ENCODE assay signal across 8 cellular contexts in genomic region chr11:102268083-102268984, GRCh38. TPM values are rescaled to one million over a fixed set of nuclear protein-coding genes. Genes with fewer than 3 reads are reported as not detected.
DNase-seq lines count a peak whose midpoint lies in the region; ATAC-seq, FAIRE-seq and TF ChIP-seq lines count a peak whose summit lies in the region.

No MANE protein-coding gene starts in this region.

- peak overlapping the region; percentile 45 for H3K27ac ChIP-seq in left ventricle myocardium inferior (replicated peaks)
- peak overlapping the region in 3 of 4 donors; percentile 17 to 54 (median 50) for H3K27ac ChIP-seq in sigmoid colon

- H3K4me3 ChIP-seq in left ventricle myocardium inferior, result peak overlapping the region; percentile 61
- peak overlapping the region; percentile 29 to 43 (median 40) for H3K4me3 ChIP-seq in sigmoid colon

- no peak for FAIRE-seq in D721Med (lab: Jason Lieb, UNC)

- intact Hi-C loops in left ventricle myocardium inferior (cut with micrococcal nuclease) (no loop called here), sigmoid colon (cut with DNase I) (loop anchor here (5.0 kb wide), 2 partner anchors 46 to 221 kb away; partner anchors contain the start of gene CFAP300)

- TF ChIP-seq CTCF in left ventricle myocardium inferior (IDR thresholded peaks at IDR 0.05; ENCODE audit: borderline replicate concordance), result peak; percentile 69
- peak in 1 of 4 experiments; percentile 33 for TF ChIP-seq CTCF in sigmoid colon (IDR thresholded peaks at IDR 0.05)
- no peak for TF ChIP-seq CTCF in D721Med (IDR thresholded peaks at IDR 0.05; ENCODE audit: insufficient read depth, missing control alignments)

- TF ChIP-seq POLR2A in sigmoid colon (IDR thresholded peaks at IDR 0.05), result no peak

- H3K4me1 Mint-ChIP-seq in activated naive CD4-positive, alpha-beta T cell treated with anti-CD3 and anti-CD28 coated beads, Interleukin-2, amount 50 U/mL, for 24 hours, result peaks cover 30% of the 10 kb centered on the region

- H3K36me3 ChIP-seq in left ventricle myocardium inferior (no peaks in the 10 kb centered on the region), sigmoid colon (no peaks in the 10 kb centered on the region)

- peak; percentile 97 for ATAC-seq in GM21619 (IDR thresholded peaks at IDR 0.05; ENCODE audit: unreplicated experiment)

- no peaks in the 10 kb centered on the region for H3K27me3 Mint-ChIP-seq in activated naive CD4-positive, alpha-beta T cell treated with anti-CD3 and anti-CD28 coated beads, Interleukin-2, amount 50 U/mL, for 24 hours

- H3K4me1 ChIP-seq in left ventricle myocardium inferior (peaks cover 13% of the 10 kb centered on the region), sigmoid colon (peaks cover 0 to 16% (median 9%) of the 10 kb centered on the region in 4 donors)

- no peak overlapping the region for H3K27ac Mint-ChIP-seq in activated naive CD4-positive, alpha-beta T cell treated with anti-CD3 and anti-CD28 coated beads, Interleukin-2, amount 50 U/mL, for 24 hours

- peak; percentile 87 for DNase-seq in DMS153 treated with DMSO at 0.1 percent for 48 hours (lab: John Stamatoyannopoulos, UW; ENCODE audit: unreplicated experiment)
- peak; percentile 54 for DNase-seq in SHP77 treated with DMSO at 0.1 percent for 48 hours (lab: John Stamatoyannopoulos, UW)
- peak; percentile 80 for DNase-seq in left ventricle myocardium inferior
- DNase-seq in sigmoid colon, result peak; percentile 85
- DNase-seq in D721Med (ENCODE audit: insufficient read length, low spot score), result no peak

- TF ChIP-seq RAD21 in Ishikawa (IDR thresholded peaks at IDR 0.05; ENCODE audit: low read depth), result peak; percentile 61

- H3K27me3 ChIP-seq in left ventricle myocardium inferior (ENCODE audit: low read depth), result peaks cover 23% of the 10 kb centered on the region
- H3K27me3 ChIP-seq in sigmoid colon, result no peaks in the 10 kb centered on the region

- peak overlapping the region; percentile 77 for H3K4me3 Mint-ChIP-seq in activated naive CD4-positive, alpha-beta T cell treated with anti-CD3 and anti-CD28 coated beads, Interleukin-2, amount 50 U/mL, for 24 hours

- no peaks in the 10 kb centered on the region for H3K9me3 ChIP-seq in left ventricle myocardium inferior (replicated peaks)
- no peaks in the 10 kb centered on the region for H3K9me3 ChIP-seq in sigmoid colon

- WGBS in sigmoid colon, 2 donors, result 4 to 18% methylated on average over 39 of the region's 39 CpGs

- H3K9me3 Mint-ChIP-seq in activated naive CD4-positive, alpha-beta T cell treated with anti-CD3 and anti-CD28 coated beads, Interleukin-2, amount 50 U/mL, for 24 hours, result no peaks in the 10 kb centered on the region

- TF ChIP-seq EP300 in Ishikawa (IDR thresholded peaks at IDR 0.05; ENCODE audit: borderline replicate concordance), result no peak
- TF ChIP-seq EP300 in sigmoid colon (IDR thresholded peaks at IDR 0.05), result no peak

- no peaks in the 10 kb centered on the region for H3K36me3 Mint-ChIP-seq in activated naive CD4-positive, alpha-beta T cell treated with anti-CD3 and anti-CD28 coated beads, Interleukin-2, amount 50 U/mL, for 24 hours

TF ChIP-seq in Ishikawa, 13 proteins besides CTCF, POLR2A, EP300 and RAD21:
- TF ChIP-seq CEBPB (IDR thresholded peaks at IDR 0.05) (0 out of 2 replicates have a peak, but pooled peaks have one; percentile 5), FOXM1 (IDR thresholded peaks at IDR 0.05; ENCODE audit: borderline replicate concordance, low read depth) (no peak), MAX (IDR thresholded peaks at IDR 0.05) (peak; percentile 77), TEAD4 (IDR thresholded peaks at IDR 0.05) (peak; percentile 87), NFIC (IDR thresholded peaks at IDR 0.05) (peak; percentile 68), YY1 (IDR thresholded peaks at IDR 0.05; ENCODE audit: low read depth) (no peak)

RNA-seq across cellular contexts. Expression of gene BIRC3, which starts 49.0 kb away (rescaled TPM):
- total RNA-seq in left ventricle myocardium inferior (8.1 TPM), sigmoid colon (10 to 100 TPM in 3 of 4 donors, 1 to 10 TPM in 1; 9.1 to 18.4 (median 13.2) TPM)
- 10 to 100 TPM; 18.6 to 92.6 (median 84.8) TPM for polyA plus RNA-seq in sigmoid colon
